24 cellular contexts compared by ENCODE assay signal in genomic region chr20:42721923-42722322, GRCh38.
"Had no signal": no experiment of that assay in that cellular context is flagged by ENCODE, and none has a peak within 500 bp of the region (broad histone marks: within the 10 kb centered on the region; RNA-seq: fewer than 3 reads in every experiment).

No MANE protein-coding gene starts in this region.

- H3K27me3 ChIP-seq: SJCRH30 had no signal

- ATAC-seq: HepG2, Panc1, PC-3, Right ventricle myocardium inferior, SK-N-SH treated with all-trans-retinoic acid at 6 μM for 48 hours had no signal

- H3K27ac ChIP-seq: RWPE1, SJCRH30 had no signal

- FAIRE-seq: HepG2 had no signal

- H3K4me3 ChIP-seq: SJCRH30 had no signal

- H3K9me3 ChIP-seq: SJCRH30 had no signal

- H3K36me3 ChIP-seq: SJCRH30 had no signal

- DNase-seq: IMR-90; Kasumi-1; KG1; MM.1S; NCI-H1048; NCI-H1436; NCI-H187; NCI-H2029; NCI-H2081 treated with DMSO at 0.1 percent for 48 hours; NCI-H2227 treated with DMSO at 0.1 percent for 48 hours; NCI-H446 treated with DMSO at 0.1 percent for 48 hours; NCI-H510A treated with DMSO at 0.1 percent for 48 hours; NCI-H526 treated with DMSO at 0.1 percent for 48 hours; NCI-H748 treated with DMSO at 0.1 percent for 48 hours; NK-92 treated with Interleukin-12 subunit alpha and Interleukin-12 subunit beta, amount 100 ng/mL, for 24 hours; PC-3; SHP77 treated with DMSO at 0.1 percent for 48 hours; T-helper 1 cell had no signal
